ENCODE assay signal across 21 cellular contexts in genomic region chr6:45081634-45082033, GRCh38.
DNase-seq lines count a peak whose midpoint lies in the region; ATAC-seq, FAIRE-seq and TF ChIP-seq lines count a peak whose summit lies in the region.
"Had no signal": no experiment of that assay in that cellular context is flagged by ENCODE, and none has a peak within 500 bp of the region (broad histone marks: within the 10 kb centered on the region; RNA-seq: fewer than 3 reads in every experiment).

No MANE protein-coding gene starts in this region.

- H3K79me1 ChIP-seq in IMR-90 (ENCODE audit: low read depth in 1 of 2, low read length in 2 of 2) (no peaks in the 10 kb centered on the region), H1 (ENCODE audit: low read depth, low read length) (no peaks in the 10 kb centered on the region)

- H3K14ac ChIP-seq in IMR-90 (replicated peaks; ENCODE audit: low read depth, low read length) (no peak overlapping the region), H1 (ENCODE audit: insufficient read length) (no peak overlapping the region)

- H3K9me3 ChIP-seq in A549 (no peaks in the 10 kb centered on the region), IMR-90 (ENCODE audit: control insufficient read depth, insufficient read depth, low read length) (peaks cover 9% of the 10 kb centered on the region), H1 (ENCODE audit: insufficient read depth in 2 of 2, low read depth in 1 of 2, low read length in 1 of 2) (peaks cover 0 to 5% of the 10 kb centered on the region in 2 experiments; a peak in 1 of 4 replicates)
- H3K9me3 ChIP-seq: Caco-2 had no signal

- dilution Hi-C loops in IMR-90 (cut with HindIII; ENCODE audit: low sequenced_read_pairs, unreplicated experiment), result no loop called here

- TF ChIP-seq EP300 in A549 (IDR thresholded peaks at IDR 0.05) (no peak), H1 (IDR thresholded peaks at IDR 0.05; ENCODE audit: borderline replicate concordance in 1 of 2, low read depth in 2 of 2, low read length in 2 of 2) (no peak)

- no TSS peak for BruUV-seq in IMR-90 (replicated peaks; lab: Mats Ljungman, UMichigan)

- H2BK15ac ChIP-seq in IMR-90 (ENCODE audit: low read depth, low read length) (no peak overlapping the region), H1 (ENCODE audit: low read length) (no peak overlapping the region)

- no peaks in the 10 kb centered on the region for H3K4me1 ChIP-seq in A549
- peaks cover under 1% of the 10 kb centered on the region; the same call in 1 of the 2 replicates for H3K4me1 ChIP-seq in IMR-90 (ENCODE audit: control insufficient read depth, insufficient read depth, low read length)
- no peaks in the 10 kb centered on the region for H3K4me1 ChIP-seq in H1 (replicated peaks in 1 of 4; ENCODE audit: control insufficient read depth in 3 of 4, insufficient read depth in 4 of 4, low read length in 3 of 4)
- H3K4me1 ChIP-seq: BLaER1 treated with 17β-estradiol and CSF1 and Interleukin-3, amounts not matched to agents 10 nM and 100 nM; Caco-2 had no signal

- H3K9me1 ChIP-seq in IMR-90 (ENCODE audit: insufficient read depth, low read length), result no peaks in the 10 kb centered on the region

- H3K18ac ChIP-seq in IMR-90 (ENCODE audit: low read depth, low read length) (no peak overlapping the region), H1 (ENCODE audit: extremely low read depth, low read length) (no peak overlapping the region)

- FAIRE-seq in A549 (lab: Jason Lieb, UNC), result no peak
- no peak for FAIRE-seq in H1 (lab: Jason Lieb, UNC)
- FAIRE-seq: A204.1, D721Med, G401.6, GM12891, GM19239 had no signal

- H4K5ac ChIP-seq in IMR-90 (ENCODE audit: low read depth, low read length) (no peak overlapping the region), H1 (ENCODE audit: insufficient read length, low read depth, low read length) (no peak overlapping the region)

- no peak overlapping the region for H4K8ac ChIP-seq in IMR-90 (ENCODE audit: low read depth in 2 of 2, low read length in 2 of 2)
- H4K8ac ChIP-seq in H1 (ENCODE audit: extremely low read depth, insufficient read depth, low read length), result no peak overlapping the region

- POLR2A ChIA-PET in A549 (lab: Yijun Ruan, JAX) (no interaction called here), IMR-90 (lab: Charles Lee; ENCODE audit: unreplicated experiment) (no interaction called here), H1 (lab: Charles Lee; ENCODE audit: partially characterized antibody) (no interaction called here)

- H2BK120ac ChIP-seq in IMR-90 (ENCODE audit: low read depth, low read length), result no peak overlapping the region
- no peak overlapping the region for H2BK120ac ChIP-seq in H1 (replicated peaks; ENCODE audit: low read depth, low read length)

- no peak overlapping the region for H3K4ac ChIP-seq in IMR-90 (ENCODE audit: low read depth, low read length)
- no peak overlapping the region for H3K4ac ChIP-seq in H1 (replicated peaks; ENCODE audit: insufficient read length, low read depth, low read length)

- H2AFZ ChIP-seq in IMR-90 (replicated peaks; ENCODE audit: low read length, poor library complexity), result no peak overlapping the region
- H2AFZ ChIP-seq in H1 (ENCODE audit: low read length), result no peak overlapping the region

- H2BK20ac ChIP-seq in IMR-90 (ENCODE audit: low read depth, low read length), result no peak overlapping the region
- H2BK20ac ChIP-seq in H1 (ENCODE audit: low read length), result no peak overlapping the region

- H3K36me3 ChIP-seq in IMR-90 (ENCODE audit: control insufficient read depth, insufficient read depth, low read length) (no peaks in the 10 kb centered on the region), H1 (ENCODE audit: control insufficient read depth in 2 of 4, insufficient read depth in 4 of 4, low read length in 3 of 4) (no peaks in the 10 kb centered on the region)

- CTCF ChIA-PET in A549 (lab: Yijun Ruan, JAX) (no interaction called here), IMR-90 (lab: Yijun Ruan, JAX) (no interaction called here), H1 (lab: Charles Lee; ENCODE audit: partially characterized antibody) (interaction anchor here (1.0 kb wide), 1 partner anchor 606 kb away, joined by 5 read pairs; no protein-coding TSS in a partner anchor)

- H2AK9ac ChIP-seq in IMR-90 (replicated peaks; ENCODE audit: low read depth, low read length, poor library complexity), result no peak overlapping the region

- H3K27me3 ChIP-seq in IMR-90 (ENCODE audit: control insufficient read depth, insufficient read depth, low read length) (no peaks in the 10 kb centered on the region), H1 (replicated peaks in 1 of 4; ENCODE audit: control insufficient read depth in 3 of 4, extremely low read depth in 1 of 4, insufficient read depth in 3 of 4, low read length in 3 of 4) (no peaks in the 10 kb centered on the region)
- H3K27me3 ChIP-seq: BLaER1 treated with 17β-estradiol and CSF1 and Interleukin-3, amounts not matched to agents 10 nM and 100 nM had no signal

- H4K20me1 ChIP-seq in IMR-90 (ENCODE audit: insufficient read depth, low read length) (no peaks in the 10 kb centered on the region), H1 (replicated peaks in 1 of 2; ENCODE audit: control insufficient read depth in 1 of 2, insufficient read depth in 2 of 2, low read length in 2 of 2) (no peaks in the 10 kb centered on the region)
- H4K20me1 ChIP-seq: BLaER1 treated with 17β-estradiol and CSF1 and Interleukin-3, amounts not matched to agents 10 nM and 100 nM had no signal

- DNase-seq in A549 (ENCODE audit: low read depth in 1 of 2, low spot score in 1 of 2) (no peak), IMR-90 (no peak), H1 (ENCODE audit: low read depth in 1 of 2, low spot score in 2 of 2) (no peak), retina (no peak), ureter (ENCODE audit: low spot score) (no peak)
- DNase-seq: 8988T; AML-193; Caco-2; Calu3; CD4-positive, alpha-beta T cell; CD8-positive, alpha-beta T cell; DMS79 treated with DMSO at 0.1 percent for 48 hours; GF-D8 had no signal

- H3K4me2 ChIP-seq in A549, result no peak overlapping the region
- H3K4me2 ChIP-seq in IMR-90 (ENCODE audit: low read depth, low read length), result no peak overlapping the region
- no peak overlapping the region for H3K4me2 ChIP-seq in H1 (ENCODE audit: insufficient read depth in 1 of 2, low read depth in 2 of 2, low read length in 2 of 2)
- H3K4me2 ChIP-seq: BLaER1 treated with 17β-estradiol and CSF1 and Interleukin-3, amounts not matched to agents 10 nM and 100 nM had no signal

- H4K91ac ChIP-seq in IMR-90 (ENCODE audit: insufficient read depth, low read depth, low read length), result no peak overlapping the region
- no peak overlapping the region for H4K91ac ChIP-seq in H1 (replicated peaks; ENCODE audit: insufficient read length, low read length)

- H2AK5ac ChIP-seq in IMR-90 (ENCODE audit: low read depth, low read length) (no peak overlapping the region), H1 (ENCODE audit: low read depth, low read length) (no peak overlapping the region)

- TF ChIP-seq POLR2A in A549 (IDR thresholded peaks at IDR 0.05; ENCODE audit: low read length) (no peak), IMR-90 (IDR thresholded peaks at IDR 0.05; ENCODE audit: low read depth, low read length) (no peak), H1 (IDR thresholded peaks at IDR 0.05; ENCODE audit: control extremely low read depth in 1 of 2, low read depth in 2 of 2, low read length in 2 of 2) (no peak)

- TF ChIP-seq RAD21 in A549 (conservative IDR thresholded peaks at IDR 0.05 in 1 of 2, IDR thresholded peaks at IDR 0.05 in 1 of 2), result no peak
- TF ChIP-seq RAD21 in IMR-90 (IDR thresholded peaks at IDR 0.05; ENCODE audit: low read length), result no peak
- no peak for TF ChIP-seq RAD21 in H1 (IDR thresholded peaks at IDR 0.05 in 1 of 2, conservative IDR thresholded peaks at IDR 0.05 in 1 of 2; ENCODE audit: low read depth in 2 of 2, low read length in 2 of 2)

- H3K23ac ChIP-seq in IMR-90 (ENCODE audit: low read depth, low read length) (no peak overlapping the region), H1 (ENCODE audit: insufficient read length) (no peak overlapping the region)

- H3K27ac ChIP-seq in A549 (no peak overlapping the region), IMR-90 (ENCODE audit: insufficient read depth, low read length) (no peak overlapping the region), H1 (ENCODE audit: low read depth, low read length) (no peak overlapping the region)
- H3K27ac ChIP-seq: BLaER1 treated with 17β-estradiol and CSF1 and Interleukin-3, amounts not matched to agents 10 nM and 100 nM; C4-2B had no signal

- ATAC-seq in A549 (no peak), IMR-90 (ENCODE audit: low read depth) (no peak), HG03095 (IDR thresholded peaks at IDR 0.05; ENCODE audit: unreplicated experiment) (no peak)
- ATAC-seq: CD8-positive, alpha-beta T cell had no signal

- H3K9ac ChIP-seq in IMR-90 (ENCODE audit: low read depth, low read length) (no peak overlapping the region), H1 (replicated peaks in 1 of 4; ENCODE audit: extremely low read depth in 1 of 4, low read depth in 3 of 4, low read length in 3 of 4) (no peak overlapping the region)
- H3K9ac ChIP-seq: BLaER1 treated with 17β-estradiol and CSF1 and Interleukin-3, amounts not matched to agents 10 nM and 100 nM had no signal

- intact Hi-C loops in IMR-90 (cut with micrococcal nuclease), result loop anchor here (10.0 kb wide), 1 partner anchor 633 kb away; no protein-coding TSS in a partner anchor

- H3K4me3 ChIP-seq in A549 (no peak overlapping the region), IMR-90 (ENCODE audit: insufficient read depth, low read depth, low read length) (no peak overlapping the region), H1 (ENCODE audit: extremely low read depth in 1 of 4, insufficient read depth in 2 of 4, low read depth in 3 of 4, low read length in 4 of 4) (no peak overlapping the region)
- H3K4me3 ChIP-seq: BLaER1 treated with 17β-estradiol and CSF1 and Interleukin-3, amounts not matched to agents 10 nM and 100 nM had no signal

- no peak overlapping the region for H2BK12ac ChIP-seq in H1 (ENCODE audit: low read depth, low read length)

- 89% methylated on average over 1 of the region's 1 CpG for WGBS in A549 (ENCODE audit: missing lambda C conversion rate)
- WGBS in IMR-90 (ENCODE audit: extremely low coverage in 2 of 2, insufficient read length in 1 of 2), 2 experiments, result no CpG with 5 or more reads among the region's 1 CpG
- 83% methylated on average over 1 of the region's 1 CpG; no CpG with 5 or more reads in 1 of the 2 experiments for WGBS in H1 (ENCODE audit: extremely low coverage in 1 of 2, insufficient coverage in 1 of 2, insufficient read length in 1 of 2, insufficient replicate concordance in 2 of 2, low coverage in 1 of 2, low lambda C conversion rate in 2 of 2, missing lambda C conversion rate in 1 of 2), 2 experiments

- H3K23me2 ChIP-seq in H1 (ENCODE audit: low read depth, low read length), result no peaks in the 10 kb centered on the region

- H2BK5ac ChIP-seq in IMR-90 (ENCODE audit: low read depth, low read length, poor library complexity, severe bottlenecking) (no peak overlapping the region), H1 (ENCODE audit: low read depth, low read length) (no peak overlapping the region)

- no peak overlapping the region for H3K56ac ChIP-seq in IMR-90 (ENCODE audit: extremely low read depth, insufficient read depth, low read length)
- H3K56ac ChIP-seq in H1 (replicated peaks; ENCODE audit: insufficient read length, low read depth, low read length), result no peak overlapping the region

- TF ChIP-seq CTCF in A549 (IDR thresholded peaks at IDR 0.05) (no peak), IMR-90 (conservative IDR thresholded peaks at IDR 0.05; ENCODE audit: low read depth, low read length) (no peak), H1 (IDR thresholded peaks at IDR 0.05; ENCODE audit: control extremely low read depth in 1 of 3, insufficient read depth in 1 of 3, low read depth in 1 of 3, low read length in 3 of 3) (no peak)

- in situ Hi-C loops in IMR-90 (cut with MboI; ENCODE audit: low sequenced_read_pairs), result loop anchor here (25.0 kb wide), 1 partner anchor 631 kb away; no protein-coding TSS in a partner anchor

- no peaks in the 10 kb centered on the region for H3K79me2 ChIP-seq in H1 (ENCODE audit: control insufficient read depth in 1 of 2, insufficient read depth in 2 of 2, low read length in 2 of 2)

Comparison
In these comparisons a context has a peak if more than half of its experiments do, and no peak if none do; other contexts are left out.
1. Of the 18 proteins assayed by ChIP-seq in both H1 and A549: peak only in H1: none; only in A549: none; in both: MAFK; in neither: 17.